Comparison of ENCODE assay signal across 8 cellular contexts in genomic region chr4:22607382-22607781, GRCh38.
DNase-seq lines count a peak whose midpoint lies in the region; ATAC-seq and TF ChIP-seq lines count a peak whose summit lies in the region.

No MANE protein-coding gene starts in this region.

- no peak overlapping the region for H3K27ac Mint-ChIP-seq in neural crest cell (ENCODE audit: unreplicated experiment)

- H3K36me3 Mint-ChIP-seq in neural crest cell (ENCODE audit: low read depth) = no peaks in the 10 kb centered on the region

- intact Hi-C loops in Right ventricle myocardium inferior (cut with DNase I) (loop anchor here (2.0 kb wide), 1 partner anchor 197 kb away; no protein-coding TSS in a partner anchor), cardiac septum (cut with DNase I) (loop anchor here (5.0 kb wide), 2 partner anchors 175 to 195 kb away; no protein-coding TSS in a partner anchor)

- peaks cover 2% of the 10 kb centered on the region for H3K9me3 Mint-ChIP-seq in neural crest cell

- no peak overlapping the region for H3K27ac ChIP-seq in VCaP

- no peak for DNase-seq in Right ventricle myocardium inferior (ENCODE audit: missing footprints)
- DNase-seq in cardiac septum (ENCODE audit: low spot score) = no peak
- peak; percentile 28 for DNase-seq in KG1 (lab: John Stamatoyannopoulos, UW)
- peak; percentile 2 to 13 for DNase-seq in erythroblast (lab: John Stamatoyannopoulos, UW)
- DNase-seq in neural crest cell (ENCODE audit: low read depth, low spot score) = no peak
- no peak for DNase-seq in ureter (ENCODE audit: low spot score)
- no peak for DNase-seq in NK-92 (lab: John Stamatoyannopoulos, UW; ENCODE audit: unreplicated experiment)

- H3K4me1 Mint-ChIP-seq in neural crest cell = no peaks in the 10 kb centered on the region

- no peaks in the 10 kb centered on the region for H3K27me3 Mint-ChIP-seq in neural crest cell (ENCODE audit: low read depth)

- no peak overlapping the region for H3K4me3 Mint-ChIP-seq in neural crest cell

- TF ChIP-seq CTCF in VCaP (conservative IDR thresholded peaks at IDR 0.05) (peak; percentile 47), neural crest cell (conservative IDR thresholded peaks at IDR 0.05) (peak; percentile 53)

- peak; percentile 89 for ATAC-seq in Right ventricle myocardium inferior

- TF ChIP-seq POLR2A in erythroblast (IDR thresholded peaks at IDR 0.05; ENCODE audit: low read length) = no peak

Comparison
In these comparisons a context has a peak if more than half of its experiments do, and no peak if none do; other contexts are left out.
1. DNase-seq: peak in KG1 (single experiment) and erythroblast (2 of 2); none in Right ventricle myocardium inferior (single experiment), cardiac septum (single experiment), neural crest cell (single experiment), ureter (single experiment) and NK-92 (single experiment).